Comparison of ENCODE assay signal across 8 cellular contexts in the genomic region with DNA sequence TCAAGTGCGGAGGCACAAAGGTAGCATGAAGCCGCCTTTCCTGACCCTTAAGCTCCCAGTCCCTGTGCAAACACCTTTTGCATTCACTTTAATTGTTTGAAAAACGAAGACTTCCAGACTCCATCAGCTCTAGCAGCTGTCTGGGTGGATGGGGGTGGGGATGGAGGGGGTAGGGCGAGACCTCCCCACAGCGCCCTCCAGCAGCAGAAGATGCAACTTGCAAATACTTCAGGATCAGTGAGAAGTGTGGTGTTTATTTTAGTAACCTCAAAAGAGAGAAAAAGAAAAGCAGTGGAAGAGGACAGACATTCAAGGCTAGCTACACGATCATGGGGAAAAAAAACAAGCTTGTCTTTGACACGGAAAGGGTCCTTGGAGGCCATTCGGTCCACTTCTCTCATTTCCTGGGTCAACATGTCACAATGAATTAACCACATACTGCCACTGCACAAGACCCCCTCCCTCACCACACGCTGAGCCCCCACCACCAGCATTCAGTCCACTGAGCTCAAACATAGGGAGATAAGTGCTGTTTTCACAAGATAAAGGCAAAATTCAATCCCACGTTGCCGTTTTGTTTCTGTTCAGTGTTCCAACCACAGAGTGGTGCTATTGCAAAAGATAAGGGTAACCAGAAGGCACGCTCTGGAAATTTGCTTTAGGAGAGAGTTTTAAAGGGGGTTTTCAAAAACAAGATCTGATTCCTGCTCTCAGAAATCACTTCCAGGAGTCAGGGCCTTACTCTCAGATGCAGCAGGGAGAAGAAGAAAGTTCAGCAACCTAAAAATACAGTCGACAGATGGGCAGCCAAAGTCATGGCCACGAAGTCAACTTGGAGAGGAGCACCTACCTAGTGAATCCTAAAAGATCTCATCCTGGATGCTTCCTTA. TPM values are rescaled to one million over a fixed set of nuclear protein-coding genes. Genes with fewer than 3 reads are reported as not detected.
DNase-seq lines count a peak whose midpoint lies in the region; TF ChIP-seq lines count a peak whose summit lies in the region.

No MANE protein-coding gene starts in this region.

- H3K27ac ChIP-seq in AG04450 (ENCODE audit: low read depth, low read length) = no peak overlapping the region

- TF ChIP-seq CTCF in AG04450 (IDR thresholded peaks at IDR 0.05; ENCODE audit: low read depth, low read length) (peak; percentile 80), kidney epithelial cell (IDR thresholded peaks at IDR 0.05; ENCODE audit: insufficient read depth, low read length, poor library complexity, severe bottlenecking) (peak; percentile 53)

- H3K4me3 ChIP-seq in AG04450 (ENCODE audit: low read depth, low read length) (peak overlapping the region; percentile 42), kidney epithelial cell (ENCODE audit: low read depth, low read length) (no peak overlapping the region)

- peaks cover 16% of the 10 kb centered on the region for H3K4me1 Mint-ChIP-seq in activated T-cell treated with anti-CD3 and anti-CD28 coated beads, Interleukin-2, amount 50 U/mL, for 24 hours (ENCODE audit: low read depth)

- H3K9me3 ChIP-seq in AG04450 (ENCODE audit: control insufficient read depth, insufficient read depth, low read length) = no peaks in the 10 kb centered on the region; the same call in 1 of the 2 replicates

- H3K27ac Mint-ChIP-seq in activated T-cell treated with anti-CD3 and anti-CD28 coated beads, Interleukin-2, amount 50 U/mL, for 24 hours = no peak overlapping the region

- H3K27me3 Mint-ChIP-seq in activated T-cell treated with anti-CD3 and anti-CD28 coated beads, Interleukin-2, amount 50 U/mL, for 24 hours = peaks cover 71% of the 10 kb centered on the region

- H3K9me3 Mint-ChIP-seq in activated T-cell treated with anti-CD3 and anti-CD28 coated beads, Interleukin-2, amount 50 U/mL, for 24 hours = no peaks in the 10 kb centered on the region

- no peak overlapping the region for H3K4me3 Mint-ChIP-seq in activated T-cell treated with anti-CD3 and anti-CD28 coated beads, Interleukin-2, amount 50 U/mL, for 24 hours

- no peaks in the 10 kb centered on the region for H3K36me3 Mint-ChIP-seq in activated T-cell treated with anti-CD3 and anti-CD28 coated beads, Interleukin-2, amount 50 U/mL, for 24 hours (ENCODE audit: low read depth)

- no peak for DNase-seq in AG04450 (ENCODE audit: low read depth, low spot score)
- peak; percentile 49 for DNase-seq in HuH-7.5 (ENCODE audit: low spot score)
- DNase-seq in amniotic stem cell (lab: John Stamatoyannopoulos, UW) = peak; percentile 28
- DNase-seq in kidney epithelial cell (ENCODE audit: low read depth) = no peak
- no peak for DNase-seq in putamen (ENCODE audit: low spot score)
- DNase-seq in globus pallidus (ENCODE audit: low spot score) = no peak
- DNase-seq in activated T-cell treated with anti-CD3 and anti-CD28 coated beads, Interleukin-2, amount 50 U/mL, for 24 hours = no peak
- DNase-seq in activated CD8-positive, alpha-beta memory T cell treated with anti-CD3 and anti-CD28 coated beads, Interleukin-2, amount 50 U/mL, for 48 hours = no peak

- H3K27me3 ChIP-seq in AG04450 (ENCODE audit: control insufficient read depth, insufficient read depth, low read length) (peaks cover 6% of the 10 kb centered on the region), kidney epithelial cell (ENCODE audit: control insufficient read depth, insufficient read depth, low read length) (peaks cover 32% of the 10 kb centered on the region)

- H3K36me3 ChIP-seq in kidney epithelial cell (ENCODE audit: control insufficient read depth, insufficient read depth, low read length) = no peaks in the 10 kb centered on the region

- CTCF ChIA-PET in AG04450 (lab: Charles Lee) = interaction anchor here (0.5 to 6.6 kb wide), 100 partner anchors 8 to 856 kb away, joined by 3 to 133 read pairs (median 4); no protein-coding TSS in a partner anchor

- POLR2A ChIA-PET in AG04450 (lab: Yijun Ruan, JAX) = no interaction called here

RNA-seq across cellular contexts. Expression of a gene that starts 3.3 kb away (rescaled TPM):
- 28.7 and 31.5 TPM in 2 replicates for polyA plus RNA-seq in AG04450 (2011; rRNA removed)
- 38.4 and 53.4 TPM in 2 replicates for polyA minus RNA-seq in AG04450 (2011; rRNA and poly(A)+ RNA removed)
- 0.34 TPM in 1 of 2 replicates, not detected in the other for total RNA-seq in kidney epithelial cell

Comparison
In these comparisons a context has a peak if more than half of its experiments do, and no peak if none do; other contexts are left out.
1. DNase-seq: peak in HuH-7.5 (single experiment) and amniotic stem cell (single experiment); none in AG04450 (single experiment), kidney epithelial cell (single experiment), putamen (single experiment), globus pallidus (single experiment), activated T-cell treated with anti-CD3 and anti-CD28 coated beads, Interleukin-2, amount 50 U/mL, for 24 hours (single experiment) and activated CD8-positive, alpha-beta memory T cell treated with anti-CD3 and anti-CD28 coated beads, Interleukin-2, amount 50 U/mL, for 48 hours (single experiment).